28 cellular contexts compared by ENCODE assay signal in the genomic region with DNA sequence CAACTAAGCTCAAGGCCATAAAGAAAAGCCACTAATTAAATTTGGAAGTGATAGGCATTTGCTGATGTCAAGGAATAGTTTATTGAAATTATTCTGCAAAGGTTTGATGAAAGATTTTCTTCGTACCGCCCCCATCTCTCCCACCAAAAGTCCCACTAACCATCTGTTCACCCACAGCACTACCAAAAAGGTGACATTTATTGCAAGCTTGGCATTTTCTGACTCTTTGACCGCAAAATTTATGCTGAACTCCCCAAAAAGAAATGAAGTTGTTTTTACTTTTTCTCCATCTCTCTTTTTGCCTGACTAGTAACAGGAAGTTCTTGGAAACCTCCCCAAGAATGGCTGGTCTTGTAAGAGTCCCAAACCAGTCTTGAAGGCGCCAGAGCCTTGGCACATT.
"Had no signal": no experiment of that assay in that cellular context is flagged by ENCODE, and none has a peak within 500 bp of the region (broad histone marks: within the 10 kb centered on the region; RNA-seq: fewer than 3 reads in every experiment).

No MANE protein-coding gene starts in this region.

- H3K4me1 ChIP-seq: parathyroid adenoma, psoas muscle, spleen, suprapubic skin, testis, tibial artery, transverse colon, upper lobe of right lung, uterus had no signal

- DNase-seq: natural killer cell; occipital lobe; ovary; posterior cingulate gyrus; psoas muscle; right cardiac atrium; spleen; stimulated activated CD4-positive, alpha-beta T cell treated with anti-CD3 and anti-CD28 coated beads, Interleukin-12 subunit alpha, Interleukin-12 subunit beta, amount 100 ng/mL, for 4 hours; stimulated activated CD4-positive, alpha-beta T cell treated with anti-CD3 and anti-CD28 coated beads, Interleukin-1b, Interleukin-23, amount 100 ng/mL, for 48 hours; stimulated activated CD4-positive, alpha-beta T cell treated with anti-CD3 and anti-CD28 coated beads, Interleukin-4, amount 100 ng/mL, for 1 hour; stimulated activated CD4-positive, alpha-beta T cell treated with anti-CD3 and anti-CD28 coated beads, Interleukin-4, amount 100 ng/mL, for 4 hours; stimulated activated CD8-positive, alpha-beta memory T cell treated with anti-CD3 and anti-CD28 coated beads, Interleukin-4, amount 100 ng/mL, for 48 hours; stimulated activated naive CD4-positive, alpha-beta T cell; stimulated activated naive CD8-positive, alpha-beta T cell treated with anti-CD3 and anti-CD28 coated beads, Interleukin-15, amount 100 ng/mL, for 72 hours; stimulated activated naive CD8-positive, alpha-beta T cell treated with anti-CD3 and anti-CD28 coated beads, Interleukin-15, Interleukin-2, amounts not matched to agents 100 U/mL and 50 U/mL, for 24 hours; substantia nigra; testis; tibial artery; transverse colon; upper lobe of right lung; uterus had no signal

- H2AFZ ChIP-seq: neural progenitor cell, parathyroid adenoma had no signal

- H3K4me3 ChIP-seq: neural progenitor cell, ovary, psoas muscle, skin epidermis, smooth muscle cell, spleen, suprapubic skin, testis, tibial artery, transverse colon, upper lobe of right lung, uterus had no signal

- H3K79me2 ChIP-seq: parathyroid adenoma had no signal

- H3K27ac ChIP-seq: neural progenitor cell, ovary, parathyroid adenoma, psoas muscle, skin epidermis, spleen, suprapubic skin, testis, tibial artery, transverse colon, upper lobe of right lung, uterus had no signal

- ATAC-seq: natural killer cell; psoas muscle; right cardiac atrium; sciatic nerve; stimulated activated memory B cell treated with anti-CD40 and anti-IgM and Interleukin-4, amounts not matched to agents 10 μg/mL and 1 μg/mL and 100 μg/mL, for 72 hours; stimulated activated naive CD8-positive, alpha-beta T cell treated with anti-CD3 and anti-CD28 coated beads, Interleukin-15, amount 100 ng/mL, for 72 hours; stimulated activated naive CD8-positive, alpha-beta T cell treated with anti-CD3 and anti-CD28 coated beads, Interleukin-15, Interleukin-2, amounts not matched to agents 100 U/mL and 50 U/mL, for 24 hours; upper lobe of right lung had no signal

- H3K4me2 ChIP-seq: neural progenitor cell, smooth muscle cell had no signal

- H3K9me3 ChIP-seq: ovary, psoas muscle, spleen, suprapubic skin, testis, tibial artery, transverse colon, upper lobe of right lung, uterus had no signal

- H3K36me3 ChIP-seq: neural progenitor cell, ovary, spleen, suprapubic skin, tibial artery, transverse colon, upper lobe of right lung, uterus had no signal

- H3K27me3 ChIP-seq: neural progenitor cell, ovary, spleen, suprapubic skin, testis, tibial artery, transverse colon, upper lobe of right lung, uterus had no signal

- H3K9ac ChIP-seq: neural progenitor cell, parathyroid adenoma had no signal
